ENCODE assay signal across 25 cellular contexts in the genomic region with DNA sequence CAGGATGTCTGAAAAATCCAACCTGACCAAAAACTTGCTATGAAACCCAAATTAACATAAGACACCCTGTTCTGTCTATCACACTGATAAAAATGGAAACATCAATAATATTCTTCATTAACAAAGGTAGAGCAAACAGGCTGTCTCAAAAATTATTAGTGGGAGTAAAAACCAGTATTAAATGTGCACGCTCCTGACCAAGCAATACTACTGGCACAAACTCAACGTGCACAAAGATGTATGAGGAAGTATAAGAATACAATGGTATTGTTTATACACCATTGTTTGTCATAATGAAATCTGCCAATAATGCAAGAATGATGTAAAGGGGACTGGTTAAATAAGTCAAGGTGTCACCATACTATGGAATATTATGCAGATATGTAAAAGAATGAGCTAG.
DNase-seq lines count a peak whose midpoint lies in the region; ATAC-seq, FAIRE-seq and TF ChIP-seq lines count a peak whose summit lies in the region.
"Had no signal": no experiment of that assay in that cellular context is flagged by ENCODE, and none has a peak within 500 bp of the region (broad histone marks: within the 10 kb centered on the region; RNA-seq: fewer than 3 reads in every experiment).

No MANE protein-coding gene starts in this region.

- peak overlapping the region; percentile 76 for H3K27ac Mint-ChIP-seq in osteocyte (ENCODE audit: unreplicated experiment)
- no peak overlapping the region for H3K27ac Mint-ChIP-seq in endothelial cell (ENCODE audit: unreplicated experiment)
- H3K27ac Mint-ChIP-seq: activated CD4-positive, alpha-beta T cell treated with anti-CD3 and anti-CD28 coated beads for 36 hours; activated CD8-positive, alpha-beta T cell treated with anti-CD3 and anti-CD28 coated beads, Interleukin-2, amount 10 ng/mL, durations not matched to agents 7 days and 5 days; activated naive CD4-positive, alpha-beta T cell treated with anti-CD3 and anti-CD28 coated beads, Interleukin-2, amount 50 U/mL, for 24 hours; activated T-helper 2 cell treated with anti-CD3 and anti-CD28 coated beads, Interferon-gamma antibody, Interleukin-2, Interleukin-4, amounts not matched to agents 10 μg/mL and 5 μg/mL and 100 μg/mL, durations not matched to agents 14 hours and 24 hours and 36 hours; CD14-positive monocyte; naive thymus-derived CD8-positive, alpha-beta T cell; stimulated activated naive CD8-positive, alpha-beta T cell treated with anti-CD3 and anti-CD28 coated beads, Interleukin-15, amount 100 ng/mL, for 72 hours had no signal

- intact Hi-C loops in PC-3 (cut with micrococcal nuclease) (no loop called here), endothelial cell of umbilical vein (cut with micrococcal nuclease) (loop anchor here (10.0 kb wide), 1 partner anchor 292 kb away; a partner anchor contains a TSS)

- H3K4me1 Mint-ChIP-seq in osteocyte (ENCODE audit: unreplicated experiment) (peaks cover 64% of the 10 kb centered on the region), endothelial cell (ENCODE audit: unreplicated experiment) (no peaks in the 10 kb centered on the region)
- H3K4me1 Mint-ChIP-seq: activated CD4-positive, alpha-beta T cell treated with anti-CD3 and anti-CD28 coated beads for 36 hours; activated naive CD4-positive, alpha-beta T cell treated with anti-CD3 and anti-CD28 coated beads, Interleukin-2, amount 50 U/mL, for 24 hours; stimulated activated naive CD8-positive, alpha-beta T cell treated with anti-CD3 and anti-CD28 coated beads, Interleukin-15, amount 100 ng/mL, for 72 hours had no signal

- peaks cover 24% of the 10 kb centered on the region for H3K4me1 ChIP-seq in PC-3 (ENCODE audit: insufficient read depth, low read length)
- H3K4me1 ChIP-seq in endothelial cell of umbilical vein (ENCODE audit: control insufficient read depth, extremely low read depth, insufficient read depth, low read length), result peaks cover 22% of the 10 kb centered on the region
- H3K4me1 ChIP-seq: HAP-1 had no signal

- H3K27ac ChIP-seq in C4-2B (peak overlapping the region; percentile 73), PC-3 (ENCODE audit: low read length) (peak overlapping the region; percentile 29; the same call in 1 of the 2 replicates), endothelial cell of umbilical vein (ENCODE audit: insufficient read depth, low read depth, low read length) (peak overlapping the region; percentile 83)
- H3K27ac ChIP-seq: SK-N-MC had no signal

- H3K9me2 ChIP-seq in PC-3 (replicated peaks; ENCODE audit: low read length), result no peaks in the 10 kb centered on the region

- H3K9me3 ChIP-seq in PC-3 (ENCODE audit: low read length), result no peaks in the 10 kb centered on the region
- H3K9me3 ChIP-seq in endothelial cell of umbilical vein (replicated peaks; ENCODE audit: control insufficient read depth, insufficient read depth, low read length), result no peaks in the 10 kb centered on the region
- H3K9me3 ChIP-seq: HAP-1 had no signal

- DNase-seq in PC-3 (no peak), endothelial cell of umbilical vein (ENCODE audit: low read depth, low spot score) (peak; percentile 69), osteocyte (ENCODE audit: extremely low spot score, unreplicated experiment) (no peak), D721Med (ENCODE audit: insufficient read length, low spot score) (no peak), endothelial cell (ENCODE audit: low spot score) (no peak)
- DNase-seq: activated CD4-positive, alpha-beta T cell treated with anti-CD3 and anti-CD28 coated beads for 36 hours; activated CD8-positive, alpha-beta T cell treated with anti-CD3 and anti-CD28 coated beads, Interleukin-2, amount 10 ng/mL, durations not matched to agents 7 days and 5 days; anterior cingulate cortex; central memory CD4-positive, alpha-beta T cell; DND-41; NCI-H774; occipital lobe; stimulated activated CD4-positive, alpha-beta T cell treated with anti-CD3 and anti-CD28 coated beads, Interleukin-1b, Interleukin-23, amount 100 ng/mL, for 48 hours; stimulated activated CD8-positive, alpha-beta memory T cell treated with anti-CD3 and anti-CD28 coated beads, Interleukin-4, amount 100 ng/mL, for 48 hours; stimulated activated naive CD8-positive, alpha-beta T cell treated with anti-CD3 and anti-CD28 coated beads, Interleukin-15, amount 100 ng/mL, for 72 hours had no signal

- TF ChIP-seq CTCF in C4-2B (conservative IDR thresholded peaks at IDR 0.05) (no peak), PC-3 (conservative IDR thresholded peaks at IDR 0.05; ENCODE audit: low read depth, low read length) (no peak), endothelial cell of umbilical vein (IDR thresholded peaks at IDR 0.05; ENCODE audit: extremely low read depth in 1 of 2, insufficient read depth in 1 of 2, low read depth in 1 of 2, low read length in 2 of 2) (no peak), osteocyte (IDR thresholded peaks at IDR 0.05) (no peak), D721Med (IDR thresholded peaks at IDR 0.05; ENCODE audit: insufficient read depth, missing control alignments) (no peak), endothelial cell (IDR thresholded peaks at IDR 0.05; ENCODE audit: unreplicated experiment) (no peak)

- no peaks in the 10 kb centered on the region for H3K9me1 ChIP-seq in endothelial cell of umbilical vein (replicated peaks; ENCODE audit: control insufficient read depth, extremely low read depth, insufficient read depth, low read length)

- FAIRE-seq in endothelial cell of umbilical vein (lab: Jason Lieb, UNC) (peak; percentile 18), D721Med (lab: Jason Lieb, UNC) (no peak)
- FAIRE-seq: GM18507, small intestine had no signal

- H3K9me3 Mint-ChIP-seq in osteocyte (ENCODE audit: unreplicated experiment), result no peaks in the 10 kb centered on the region
- H3K9me3 Mint-ChIP-seq in endothelial cell (ENCODE audit: unreplicated experiment), result no peaks in the 10 kb centered on the region
- H3K9me3 Mint-ChIP-seq: activated naive CD4-positive, alpha-beta T cell treated with anti-CD3 and anti-CD28 coated beads, Interleukin-2, amount 50 U/mL, for 24 hours; activated T-helper 2 cell treated with anti-CD3 and anti-CD28 coated beads, Interferon-gamma antibody, Interleukin-2, Interleukin-4, amounts not matched to agents 10 μg/mL and 5 μg/mL and 100 μg/mL, durations not matched to agents 14 hours and 24 hours and 36 hours; naive thymus-derived CD8-positive, alpha-beta T cell; stimulated activated naive CD8-positive, alpha-beta T cell treated with anti-CD3 and anti-CD28 coated beads, Interleukin-15, amount 100 ng/mL, for 72 hours had no signal

- H3K4me3 Mint-ChIP-seq in osteocyte (ENCODE audit: unreplicated experiment) (no peak overlapping the region), endothelial cell (ENCODE audit: unreplicated experiment) (no peak overlapping the region)
- H3K4me3 Mint-ChIP-seq: activated CD4-positive, alpha-beta T cell treated with anti-CD3 and anti-CD28 coated beads for 36 hours; activated CD8-positive, alpha-beta T cell treated with anti-CD3 and anti-CD28 coated beads, Interleukin-2, amount 10 ng/mL, durations not matched to agents 7 days and 5 days; activated naive CD4-positive, alpha-beta T cell treated with anti-CD3 and anti-CD28 coated beads, Interleukin-2, amount 50 U/mL, for 24 hours; naive thymus-derived CD8-positive, alpha-beta T cell; stimulated activated naive CD8-positive, alpha-beta T cell treated with anti-CD3 and anti-CD28 coated beads, Interleukin-15, amount 100 ng/mL, for 72 hours had no signal

- H3K36me3 Mint-ChIP-seq in osteocyte (ENCODE audit: unreplicated experiment) (no peaks in the 10 kb centered on the region), endothelial cell (ENCODE audit: low read depth, unreplicated experiment) (no peaks in the 10 kb centered on the region)
- H3K36me3 Mint-ChIP-seq: activated naive CD4-positive, alpha-beta T cell treated with anti-CD3 and anti-CD28 coated beads, Interleukin-2, amount 50 U/mL, for 24 hours; CD14-positive monocyte; naive thymus-derived CD8-positive, alpha-beta T cell had no signal

- H3F3A ChIP-seq in PC-3 (ENCODE audit: low read length, unreplicated experiment), result no peaks in the 10 kb centered on the region

- H3K27me3 ChIP-seq in PC-3 (ENCODE audit: low read length) (no peaks in the 10 kb centered on the region), endothelial cell of umbilical vein (ENCODE audit: control insufficient read depth in 2 of 2, insufficient read depth in 2 of 2, low read length in 2 of 2) (no peaks in the 10 kb centered on the region)

- H3K27me3 Mint-ChIP-seq in osteocyte (ENCODE audit: unreplicated experiment), result no peaks in the 10 kb centered on the region
- peaks cover 4% of the 10 kb centered on the region for H3K27me3 Mint-ChIP-seq in endothelial cell (ENCODE audit: unreplicated experiment)
- H3K27me3 Mint-ChIP-seq: stimulated activated naive CD8-positive, alpha-beta T cell treated with anti-CD3 and anti-CD28 coated beads, Interleukin-15, amount 100 ng/mL, for 72 hours had no signal

- H4K20me1 ChIP-seq in PC-3 (ENCODE audit: low read length) (no peaks in the 10 kb centered on the region), endothelial cell of umbilical vein (replicated peaks; ENCODE audit: control insufficient read depth, extremely low read depth, insufficient read depth, low read length) (no peaks in the 10 kb centered on the region)

- ATAC-seq in PC-3 (no peak; the same call in 1 of the 2 replicates), GM18511 (IDR thresholded peaks at IDR 0.05; ENCODE audit: unreplicated experiment) (no peak)
- ATAC-seq: activated CD4-positive, alpha-beta T cell treated with anti-CD3 and anti-CD28 coated beads for 36 hours; activated CD8-positive, alpha-beta T cell treated with anti-CD3 and anti-CD28 coated beads, Interleukin-2, amount 10 ng/mL, durations not matched to agents 7 days and 5 days; naive thymus-derived CD8-positive, alpha-beta T cell; stimulated activated naive CD8-positive, alpha-beta T cell treated with anti-CD3 and anti-CD28 coated beads, Interleukin-15, amount 100 ng/mL, for 72 hours had no signal

- H3K79me2 ChIP-seq in PC-3 (ENCODE audit: low read length), result no peaks in the 10 kb centered on the region
- H3K79me2 ChIP-seq in endothelial cell of umbilical vein (ENCODE audit: control insufficient read depth, insufficient read depth, low read length), result no peaks in the 10 kb centered on the region

- CTCF ChIA-PET in PC-3 (lab: Charles Lee), result no interaction called here
- CTCF ChIA-PET in endothelial cell of umbilical vein (lab: Charles Lee), result interaction anchor here (1.4 kb wide), 2 partner anchors 8 to 24 kb away, joined by 5 to 6 read pairs; no protein-coding TSS in a partner anchor

- dilution Hi-C loops in endothelial cell of umbilical vein (cut with MboI; ENCODE audit: extremely low pct_ligation_motif_present, low sequenced_read_pairs), result no loop called here

- H3K4me2 ChIP-seq in PC-3 (ENCODE audit: low read length) (0 out of 2 replicates have a peak overlapping the region, but pooled peaks have one; percentile 48), endothelial cell of umbilical vein (ENCODE audit: insufficient read depth, low read length) (peak overlapping the region; percentile 11)

- H2AFZ ChIP-seq in PC-3 (ENCODE audit: low read length) (no peak overlapping the region), endothelial cell of umbilical vein (ENCODE audit: low read depth, low read length) (no peak overlapping the region)

- TF ChIP-seq POLR2A in endothelial cell of umbilical vein (IDR thresholded peaks at IDR 0.05; ENCODE audit: low read depth, low read length), result no peak

- BruUV-seq in PC-3 (replicated peaks; lab: Mats Ljungman, UMichigan), result no TSS peak
- BruUV-seq in endothelial cell of umbilical vein (replicated peaks; lab: Mats Ljungman, UMichigan), result no TSS peak

- H3K4me3 ChIP-seq in PC-3 (ENCODE audit: low read length) (no peak overlapping the region), endothelial cell of umbilical vein (replicated peaks in 1 of 3; ENCODE audit: insufficient read depth in 1 of 3, low read depth in 1 of 3, low read length in 3 of 3) (no peak overlapping the region)
- H3K4me3 ChIP-seq: HAP-1, SK-N-MC had no signal

- H3K36me3 ChIP-seq in PC-3 (ENCODE audit: low read depth, low read length), result no peaks in the 10 kb centered on the region
- no peaks in the 10 kb centered on the region for H3K36me3 ChIP-seq in endothelial cell of umbilical vein (ENCODE audit: control insufficient read depth in 2 of 2, extremely low read depth in 1 of 2, insufficient read depth in 2 of 2, low read length in 2 of 2)
- H3K36me3 ChIP-seq: HAP-1 had no signal

- no peak overlapping the region for H3K9ac ChIP-seq in PC-3 (ENCODE audit: low read length)
- peak overlapping the region; percentile 42 for H3K9ac ChIP-seq in endothelial cell of umbilical vein (replicated peaks; ENCODE audit: extremely low read depth, insufficient read depth, low read length)

- POLR2A ChIA-PET in PC-3 (lab: Charles Lee; ENCODE audit: unreplicated experiment), result no interaction called here
- POLR2A ChIA-PET in endothelial cell of umbilical vein (lab: Charles Lee), result interaction anchor here (0.6 to 0.8 kb wide), 2 partner anchors 38 to 96 kb away, joined by 3 to 4 read pairs; no protein-coding TSS in a partner anchor

Comparison
In these comparisons a context has a peak if more than half of its experiments do, and no peak if none do; other contexts are left out.
1. H3K27ac ChIP-seq: peak in every context shown above with its lines; median percentile 83 in endothelial cell of umbilical vein; 73 in C4-2B; 29 in PC-3.